1 cellular context compared by ENCODE assay signal in the genomic region with DNA sequence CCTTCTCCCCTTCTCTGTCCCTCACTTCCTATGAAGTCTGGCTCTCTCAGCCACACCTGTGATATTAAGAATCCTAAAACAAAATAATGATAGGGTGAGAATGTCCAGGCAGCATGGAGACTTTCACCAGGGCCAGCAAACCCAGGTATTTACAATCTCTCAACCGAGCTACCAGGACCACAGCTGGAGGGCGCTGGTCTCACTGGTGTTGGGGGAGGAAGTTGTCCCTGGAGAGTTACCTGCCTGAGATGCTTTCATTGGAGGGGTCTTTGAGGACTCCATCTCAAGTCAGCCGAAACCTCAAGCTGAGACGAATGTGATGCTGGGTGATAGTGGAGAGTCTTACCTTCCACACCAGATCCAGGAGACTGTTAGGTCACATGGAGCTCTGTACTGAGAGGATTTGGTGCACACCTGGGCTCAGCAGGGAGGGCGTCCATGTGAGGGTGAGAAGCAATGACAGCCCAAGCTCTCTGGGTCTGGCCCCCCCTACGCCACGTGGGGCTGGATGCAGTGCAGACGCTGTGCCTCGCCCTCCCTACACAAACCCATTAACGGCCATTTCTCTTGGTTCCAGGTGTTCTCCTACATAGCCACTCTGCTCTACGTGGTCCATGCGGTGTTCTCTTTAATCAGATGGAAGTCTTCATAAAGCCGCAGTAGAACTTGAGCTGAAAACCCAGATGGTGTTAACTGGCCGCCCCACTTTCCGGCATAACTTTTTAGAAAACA.
TF ChIP-seq lines count a peak whose summit lies in the region.

No MANE protein-coding gene starts in this region.

TF ChIP-seq in HepG2, 621 proteins besides CTCF, POLR2A, EP300 and RAD21 (continued from another document):
- TF ChIP-seq, protein P1, sequence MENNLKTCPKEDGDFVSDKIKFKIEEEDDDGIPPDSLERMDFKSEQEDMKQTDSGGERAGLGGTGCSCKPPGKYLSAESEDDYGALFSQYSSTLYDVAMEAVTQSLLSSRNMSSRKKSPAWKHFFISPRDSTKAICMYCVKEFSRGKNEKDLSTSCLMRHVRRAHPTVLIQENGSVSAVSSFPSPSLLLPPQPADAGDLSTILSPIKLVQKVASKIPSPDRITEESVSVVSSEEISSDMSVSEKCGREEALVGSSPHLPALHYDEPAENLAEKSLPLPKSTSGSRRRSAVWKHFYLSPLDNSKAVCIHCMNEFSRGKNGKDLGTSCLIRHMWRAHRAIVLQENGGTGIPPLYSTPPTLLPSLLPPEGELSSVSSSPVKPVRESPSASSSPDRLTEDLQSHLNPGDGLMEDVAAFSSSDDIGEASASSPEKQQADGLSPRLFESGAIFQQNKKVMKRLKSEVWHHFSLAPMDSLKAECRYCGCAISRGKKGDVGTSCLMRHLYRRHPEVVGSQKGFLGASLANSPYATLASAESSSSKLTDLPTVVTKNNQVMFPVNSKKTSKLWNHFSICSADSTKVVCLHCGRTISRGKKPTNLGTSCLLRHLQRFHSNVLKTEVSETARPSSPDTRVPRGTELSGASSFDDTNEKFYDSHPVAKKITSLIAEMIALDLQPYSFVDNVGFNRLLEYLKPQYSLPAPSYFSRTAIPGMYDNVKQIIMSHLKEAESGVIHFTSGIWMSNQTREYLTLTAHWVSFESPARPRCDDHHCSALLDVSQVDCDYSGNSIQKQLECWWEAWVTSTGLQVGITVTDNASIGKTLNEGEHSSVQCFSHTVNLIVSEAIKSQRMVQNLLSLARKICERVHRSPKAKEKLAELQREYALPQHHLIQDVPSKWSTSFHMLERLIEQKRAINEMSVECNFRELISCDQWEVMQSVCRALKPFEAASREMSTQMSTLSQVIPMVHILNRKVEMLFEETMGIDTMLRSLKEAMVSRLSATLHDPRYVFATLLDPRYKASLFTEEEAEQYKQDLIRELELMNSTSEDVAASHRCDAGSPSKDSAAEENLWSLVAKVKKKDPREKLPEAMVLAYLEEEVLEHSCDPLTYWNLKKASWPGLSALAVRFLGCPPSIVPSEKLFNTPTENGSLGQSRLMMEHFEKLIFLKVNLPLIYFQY (CRISPR knock-in tag; IDR thresholded peaks at IDR 0.05; ENCODE audit: borderline replicate concordance), result no peak
- TF ChIP-seq ZNF839 (CRISPR knock-in tag; IDR thresholded peaks at IDR 0.05; ENCODE audit: borderline replicate concordance) (no peak), IRF2 (CRISPR knock-in tag; IDR thresholded peaks at IDR 0.05) (no peak), ZNF326 (CRISPR knock-in tag; IDR thresholded peaks at IDR 0.05; ENCODE audit: borderline replicate concordance) (no peak), ZNF468 (CRISPR knock-in tag; IDR thresholded peaks at IDR 0.05) (no peak), MZF1 (CRISPR knock-in tag; IDR thresholded peaks at IDR 0.05; ENCODE audit: borderline replicate concordance) (no peak), TAF15 (IDR thresholded peaks at IDR 0.05; ENCODE audit: low read depth, low read length, poor library complexity, severe bottlenecking) (no peak), NFYC (CRISPR knock-in tag; IDR thresholded peaks at IDR 0.05) (no peak), FOXJ3 (CRISPR knock-in tag; IDR thresholded peaks at IDR 0.05; ENCODE audit: borderline replicate concordance) (no peak), SP4 (CRISPR knock-in tag; IDR thresholded peaks at IDR 0.05) (no peak), SNRNP70 (IDR thresholded peaks at IDR 0.05; ENCODE audit: low read depth, low read length) (no peak)
- TF ChIP-seq, protein P2, sequence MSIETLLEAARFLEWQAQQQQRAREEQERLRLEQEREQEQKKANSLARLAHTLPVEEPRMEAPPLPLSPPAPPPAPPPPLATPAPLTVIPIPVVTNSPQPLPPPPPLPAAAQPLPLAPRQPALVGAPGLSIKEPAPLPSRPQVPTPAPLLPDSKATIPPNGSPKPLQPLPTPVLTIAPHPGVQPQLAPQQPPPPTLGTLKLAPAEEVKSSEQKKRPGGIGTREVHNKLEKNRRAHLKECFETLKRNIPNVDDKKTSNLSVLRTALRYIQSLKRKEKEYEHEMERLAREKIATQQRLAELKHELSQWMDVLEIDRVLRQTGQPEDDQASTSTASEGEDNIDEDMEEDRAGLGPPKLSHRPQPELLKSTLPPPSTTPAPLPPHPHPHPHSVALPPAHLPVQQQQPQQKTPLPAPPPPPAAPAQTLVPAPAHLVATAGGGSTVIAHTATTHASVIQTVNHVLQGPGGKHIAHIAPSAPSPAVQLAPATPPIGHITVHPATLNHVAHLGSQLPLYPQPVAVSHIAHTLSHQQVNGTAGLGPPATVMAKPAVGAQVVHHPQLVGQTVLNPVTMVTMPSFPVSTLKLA (IDR thresholded peaks at IDR 0.05), result no peak
- TF ChIP-seq, protein P3, sequence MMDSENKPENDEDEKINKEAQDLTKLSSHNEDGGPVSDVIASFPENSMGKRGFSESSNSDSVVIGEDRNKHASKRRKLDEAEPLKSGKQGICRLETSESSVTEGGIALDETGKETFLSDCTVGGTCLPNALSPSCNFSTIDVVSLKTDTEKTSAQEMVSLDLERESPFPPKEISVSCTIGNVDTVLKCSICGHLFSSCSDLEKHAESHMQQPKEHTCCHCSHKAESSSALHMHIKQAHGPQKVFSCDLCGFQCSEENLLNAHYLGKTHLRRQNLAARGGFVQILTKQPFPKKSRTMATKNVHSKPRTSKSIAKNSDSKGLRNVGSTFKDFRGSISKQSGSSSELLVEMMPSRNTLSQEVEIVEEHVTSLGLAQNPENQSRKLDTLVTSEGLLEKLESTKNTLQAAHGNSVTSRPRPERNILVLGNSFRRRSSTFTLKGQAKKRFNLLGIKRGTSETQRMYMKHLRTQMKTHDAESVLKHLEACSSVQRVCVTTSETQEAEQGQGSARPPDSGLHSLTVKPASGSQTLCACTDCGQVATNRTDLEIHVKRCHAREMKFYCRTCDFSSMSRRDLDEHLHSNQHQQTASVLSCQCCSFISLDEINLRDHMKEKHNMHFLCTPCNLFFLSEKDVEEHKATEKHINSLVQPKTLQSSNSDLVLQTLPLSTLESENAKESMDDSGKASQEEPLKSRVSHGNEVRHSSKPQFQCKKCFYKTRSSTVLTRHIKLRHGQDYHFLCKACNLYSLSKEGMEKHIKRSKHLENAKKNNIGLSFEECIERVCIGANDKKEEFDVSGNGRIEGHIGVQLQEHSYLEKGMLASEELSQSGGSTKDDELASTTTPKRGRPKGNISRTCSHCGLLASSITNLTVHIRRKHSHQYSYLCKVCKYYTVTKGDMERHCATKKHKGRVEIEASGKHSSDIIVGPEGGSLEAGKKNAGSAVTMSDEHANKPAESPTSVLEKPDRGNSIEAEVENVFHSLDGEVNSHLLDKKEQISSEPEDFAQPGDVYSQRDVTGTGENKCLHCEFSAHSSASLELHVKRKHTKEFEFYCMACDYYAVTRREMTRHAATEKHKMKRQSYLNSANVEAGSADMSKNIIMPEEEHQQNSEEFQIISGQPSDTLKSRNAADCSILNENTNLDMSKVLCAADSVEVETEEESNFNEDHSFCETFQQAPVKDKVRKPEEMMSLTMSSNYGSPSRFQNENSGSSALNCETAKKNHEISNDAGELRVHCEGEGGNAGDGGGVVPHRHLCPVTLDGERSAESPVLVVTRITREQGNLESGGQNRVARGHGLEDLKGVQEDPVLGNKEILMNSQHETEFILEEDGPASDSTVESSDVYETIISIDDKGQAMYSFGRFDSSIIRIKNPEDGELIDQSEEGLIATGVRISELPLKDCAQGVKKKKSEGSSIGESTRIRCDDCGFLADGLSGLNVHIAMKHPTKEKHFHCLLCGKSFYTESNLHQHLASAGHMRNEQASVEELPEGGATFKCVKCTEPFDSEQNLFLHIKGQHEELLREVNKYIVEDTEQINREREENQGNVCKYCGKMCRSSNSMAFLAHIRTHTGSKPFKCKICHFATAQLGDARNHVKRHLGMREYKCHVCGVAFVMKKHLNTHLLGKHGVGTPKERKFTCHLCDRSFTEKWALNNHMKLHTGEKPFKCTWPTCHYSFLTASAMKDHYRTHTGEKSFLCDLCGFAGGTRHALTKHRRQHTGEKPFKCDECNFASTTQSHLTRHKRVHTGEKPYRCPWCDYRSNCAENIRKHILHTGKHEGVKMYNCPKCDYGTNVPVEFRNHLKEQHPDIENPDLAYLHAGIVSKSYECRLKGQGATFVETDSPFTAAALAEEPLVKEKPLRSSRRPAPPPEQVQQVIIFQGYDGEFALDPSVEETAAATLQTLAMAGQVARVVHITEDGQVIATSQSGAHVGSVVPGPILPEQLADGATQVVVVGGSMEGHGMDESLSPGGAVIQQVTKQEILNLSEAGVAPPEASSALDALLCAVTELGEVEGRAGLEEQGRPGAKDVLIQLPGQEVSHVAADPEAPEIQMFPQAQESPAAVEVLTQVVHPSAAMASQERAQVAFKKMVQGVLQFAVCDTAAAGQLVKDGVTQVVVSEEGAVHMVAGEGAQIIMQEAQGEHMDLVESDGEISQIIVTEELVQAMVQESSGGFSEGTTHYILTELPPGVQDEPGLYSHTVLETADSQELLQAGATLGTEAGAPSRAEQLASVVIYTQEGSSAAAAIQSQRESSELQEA (CRISPR knock-in tag; IDR thresholded peaks at IDR 0.05; ENCODE audit: not compliant biosample characterization), result no peak
- TF ChIP-seq, protein P4, sequence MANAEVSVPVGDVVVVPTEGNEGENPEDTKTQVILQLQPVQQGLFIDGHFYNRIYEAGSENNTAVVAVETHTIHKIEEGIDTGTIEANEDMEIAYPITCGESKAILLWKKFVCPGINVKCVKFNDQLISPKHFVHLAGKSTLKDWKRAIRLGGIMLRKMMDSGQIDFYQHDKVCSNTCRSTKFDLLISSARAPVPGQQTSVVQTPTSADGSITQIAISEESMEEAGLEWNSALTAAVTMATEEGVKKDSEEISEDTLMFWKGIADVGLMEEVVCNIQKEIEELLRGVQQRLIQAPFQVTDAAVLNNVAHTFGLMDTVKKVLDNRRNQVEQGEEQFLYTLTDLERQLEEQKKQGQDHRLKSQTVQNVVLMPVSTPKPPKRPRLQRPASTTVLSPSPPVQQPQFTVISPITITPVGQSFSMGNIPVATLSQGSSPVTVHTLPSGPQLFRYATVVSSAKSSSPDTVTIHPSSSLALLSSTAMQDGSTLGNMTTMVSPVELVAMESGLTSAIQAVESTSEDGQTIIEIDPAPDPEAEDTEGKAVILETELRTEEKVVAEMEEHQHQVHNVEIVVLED (CRISPR knock-in tag; IDR thresholded peaks at IDR 0.05; ENCODE audit: borderline replicate concordance), result no peak
- TF ChIP-seq, protein P5, sequence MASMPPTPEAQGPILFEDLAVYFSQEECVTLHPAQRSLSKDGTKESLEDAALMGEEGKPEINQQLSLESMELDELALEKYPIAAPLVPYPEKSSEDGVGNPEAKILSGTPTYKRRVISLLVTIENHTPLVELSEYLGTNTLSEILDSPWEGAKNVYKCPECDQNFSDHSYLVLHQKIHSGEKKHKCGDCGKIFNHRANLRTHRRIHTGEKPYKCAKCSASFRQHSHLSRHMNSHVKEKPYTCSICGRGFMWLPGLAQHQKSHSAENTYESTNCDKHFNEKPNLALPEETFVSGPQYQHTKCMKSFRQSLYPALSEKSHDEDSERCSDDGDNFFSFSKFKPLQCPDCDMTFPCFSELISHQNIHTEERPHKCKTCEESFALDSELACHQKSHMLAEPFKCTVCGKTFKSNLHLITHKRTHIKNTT (CRISPR knock-in tag; IDR thresholded peaks at IDR 0.05), result no peak
- TF ChIP-seq, protein P6, sequence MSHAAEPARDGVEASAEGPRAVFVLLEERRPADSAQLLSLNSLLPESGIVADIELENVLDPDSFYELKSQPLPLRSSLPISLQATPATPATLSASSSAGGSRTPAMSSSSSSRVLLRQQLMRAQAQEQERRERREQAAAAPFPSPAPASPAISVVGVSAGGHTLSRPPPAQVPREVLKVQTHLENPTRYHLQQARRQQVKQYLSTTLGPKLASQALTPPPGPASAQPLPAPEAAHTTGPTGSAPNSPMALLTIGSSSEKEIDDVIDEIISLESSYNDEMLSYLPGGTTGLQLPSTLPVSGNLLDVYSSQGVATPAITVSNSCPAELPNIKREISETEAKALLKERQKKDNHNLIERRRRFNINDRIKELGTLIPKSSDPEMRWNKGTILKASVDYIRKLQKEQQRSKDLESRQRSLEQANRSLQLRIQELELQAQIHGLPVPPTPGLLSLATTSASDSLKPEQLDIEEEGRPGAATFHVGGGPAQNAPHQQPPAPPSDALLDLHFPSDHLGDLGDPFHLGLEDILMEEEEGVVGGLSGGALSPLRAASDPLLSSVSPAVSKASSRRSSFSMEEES (CRISPR knock-in tag; IDR thresholded peaks at IDR 0.05), result no peak
- TF ChIP-seq, protein P7, sequence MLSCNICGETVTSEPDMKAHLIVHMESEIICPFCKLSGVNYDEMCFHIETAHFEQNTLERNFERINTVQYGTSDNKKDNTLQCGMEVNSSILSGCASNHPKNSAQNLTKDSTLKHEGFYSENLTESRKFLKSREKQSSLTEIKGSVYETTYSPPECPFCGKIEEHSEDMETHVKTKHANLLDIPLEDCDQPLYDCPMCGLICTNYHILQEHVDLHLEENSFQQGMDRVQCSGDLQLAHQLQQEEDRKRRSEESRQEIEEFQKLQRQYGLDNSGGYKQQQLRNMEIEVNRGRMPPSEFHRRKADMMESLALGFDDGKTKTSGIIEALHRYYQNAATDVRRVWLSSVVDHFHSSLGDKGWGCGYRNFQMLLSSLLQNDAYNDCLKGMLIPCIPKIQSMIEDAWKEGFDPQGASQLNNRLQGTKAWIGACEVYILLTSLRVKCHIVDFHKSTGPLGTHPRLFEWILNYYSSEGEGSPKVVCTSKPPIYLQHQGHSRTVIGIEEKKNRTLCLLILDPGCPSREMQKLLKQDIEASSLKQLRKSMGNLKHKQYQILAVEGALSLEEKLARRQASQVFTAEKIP (CRISPR knock-in tag; IDR thresholded peaks at IDR 0.05; ENCODE audit: borderline replicate concordance), result no peak
